In the genomic region with DNA sequence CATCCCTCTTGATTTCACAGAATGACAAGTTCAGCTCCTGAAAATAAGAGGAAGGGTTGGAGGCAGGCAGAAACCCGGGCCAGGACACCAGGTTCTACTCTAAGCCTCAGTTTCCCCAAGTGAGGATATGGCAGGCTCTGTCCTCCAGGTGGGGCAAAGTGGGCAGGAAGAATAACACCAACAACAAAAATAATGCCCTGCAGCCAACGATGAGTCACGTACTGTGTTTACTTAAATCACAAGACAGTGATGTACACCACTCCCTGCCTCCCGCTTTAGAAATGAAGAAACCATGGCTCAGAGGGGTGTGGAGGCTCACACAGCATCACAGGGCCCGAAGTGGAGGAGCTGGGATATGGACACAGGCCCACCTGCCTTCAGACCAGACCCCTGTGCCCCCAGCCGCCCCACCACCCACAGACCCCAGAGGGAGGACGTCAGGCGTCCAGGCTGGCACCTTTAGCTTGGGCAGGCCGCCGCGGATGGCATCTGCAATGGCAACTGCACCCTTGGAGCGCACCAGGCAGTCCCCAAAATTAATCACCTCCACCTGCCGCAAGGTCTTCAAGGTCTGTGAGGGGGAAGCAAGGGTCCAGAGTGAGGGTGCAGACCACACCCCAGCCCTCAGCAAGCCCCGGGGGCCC, we compare ENCODE assay signal across 14 cellular contexts. TPM values are rescaled to one million over a fixed set of nuclear protein-coding genes. Genes with fewer than 3 reads are reported as not detected.
DNase-seq lines count a peak whose midpoint lies in the region; ATAC-seq and TF ChIP-seq lines count a peak whose summit lies in the region.
"Had no signal": no experiment of that assay in that cellular context is flagged by ENCODE, and none has a peak within 500 bp of the region (broad histone marks: within the 10 kb centered on the region; RNA-seq: fewer than 3 reads in every experiment).

No MANE protein-coding gene starts in this region.

- CTCF ChIA-PET in MCF 10A (lab: Yijun Ruan, JAX) = interaction anchor here (0.6 to 1.6 kb wide), 3 partner anchors 13 to 47 kb away, joined by 3 to 6 read pairs (median 5); no protein-coding TSS in a partner anchor

- intact Hi-C loops in MCF 10A (cut with micrococcal nuclease) = loop anchor here (1.0 to 2.0 kb wide), 3 partner anchors 45 to 261 kb away; a partner anchor contains a TSS

- TF ChIP-seq CTCF in AG09319 (IDR thresholded peaks at IDR 0.05; ENCODE audit: low read depth, low read length) = peak; percentile 25
- TF ChIP-seq CTCF in MCF 10A (IDR thresholded peaks at IDR 0.05; ENCODE audit: unreplicated experiment) = peak; percentile 35

- POLR2A ChIA-PET in MCF 10A (lab: Yijun Ruan, JAX) = interaction anchor here (0.5 to 1.4 kb wide), 10 partner anchors 8 to 192 kb away, joined by 3 to 10 read pairs (median 3); a partner anchor contains a TSS

- peak overlapping the region; percentile 75 for H3K27ac Mint-ChIP-seq in MCF 10A (ENCODE audit: low read depth, unreplicated experiment)

- no peaks in the 10 kb centered on the region for H3K9me3 Mint-ChIP-seq in MCF 10A (ENCODE audit: unreplicated experiment)

- peaks cover 9% of the 10 kb centered on the region for H3K4me1 Mint-ChIP-seq in MCF 10A (ENCODE audit: insufficient read depth, unreplicated experiment)

- H3K4me3 Mint-ChIP-seq in MCF 10A (ENCODE audit: unreplicated experiment) = no peak overlapping the region

- peaks cover 93% of the 10 kb centered on the region for H3K36me3 Mint-ChIP-seq in MCF 10A (ENCODE audit: insufficient read depth, unreplicated experiment)

- DNase-seq in AG09319 (ENCODE audit: extremely low read depth, low read depth) (peak; percentile 47), HT1080 (ENCODE audit: low read depth) (peak; percentile 53), MCF 10A (ENCODE audit: unreplicated experiment) (peak; percentile 89), kidney tubule cell (ENCODE audit: low spot score) (peak; percentile 50), SHP77 treated with DMSO at 0.1 percent for 48 hours (lab: John Stamatoyannopoulos, UW) (no peak), NCI-H1436 treated with DMSO at 0.1 percent for 48 hours (lab: John Stamatoyannopoulos, UW) (no peak)
- DNase-seq in activated CD4-positive, alpha-beta T cell treated with anti-CD3 and anti-CD28 coated beads for 1 hour = no peak
- DNase-seq: activated CD8-positive, alpha-beta memory T cell treated with anti-CD3 and anti-CD28 coated beads for 24 hours; body of pancreas; DND-41; hypothalamus; testis had no signal

- no TSS peak for BruUV-seq in MCF 10A (replicated peaks; lab: Mats Ljungman, UMichigan)

- no peaks in the 10 kb centered on the region for H3K27me3 Mint-ChIP-seq in MCF 10A (ENCODE audit: insufficient read depth, unreplicated experiment)

- no peak for ATAC-seq in HG03175 (IDR thresholded peaks at IDR 0.05; ENCODE audit: unreplicated experiment)
- ATAC-seq: body of pancreas, SK-N-SH treated with all-trans-retinoic acid at 6 μM for 48 hours had no signal

RNA-seq across cellular contexts. Expression of a gene that starts 15.6 kb away (rescaled TPM):
- not detected in 2 replicates for total RNA-seq in HT1080 (2014; rRNA removed; shearing (Covaris generic))
- polyA plus RNA-seq in HT1080 (2015; cell fraction: cytosol; rRNA removed) = not detected in 2 replicates
- not detected in 2 replicates for polyA plus RNA-seq in HT1080 (2015; cell fraction: nucleus; rRNA removed)
- 0.51 and 0.52 TPM in 2 replicates for total RNA-seq in MCF 10A (2022)

RNA-seq across cellular contexts. Expression of a gene that starts 29.6 kb away (rescaled TPM):
- total RNA-seq in HT1080 (2014; rRNA removed; shearing (Covaris generic)) = 189 and 198 TPM in 2 replicates
- polyA plus RNA-seq in HT1080 (2015; cell fraction: cytosol; rRNA removed) = 116 and 127 TPM in 2 replicates
- polyA plus RNA-seq in HT1080 (2015; cell fraction: nucleus; rRNA removed) = 256 and 270 TPM in 2 replicates
- 84.7 and 117 TPM in 2 replicates for total RNA-seq in MCF 10A (2022)

RNA-seq across cellular contexts. Expression of a gene that starts 44.9 kb away (rescaled TPM):
- total RNA-seq in HT1080 (2014; rRNA removed; shearing (Covaris generic)) = 55.7 and 58.7 TPM in 2 replicates
- 38.4 and 40.3 TPM in 2 replicates for polyA plus RNA-seq in HT1080 (2015; cell fraction: cytosol; rRNA removed)
- polyA plus RNA-seq in HT1080 (2015; cell fraction: nucleus; rRNA removed) = 42.5 and 44.0 TPM in 2 replicates
- total RNA-seq in MCF 10A (2022) = 42.9 and 53.4 TPM in 2 replicates

RNA-seq across cellular contexts. Expression of a gene that starts 51.3 kb away (rescaled TPM):
- total RNA-seq in HT1080 (2014; rRNA removed; shearing (Covaris generic)) = 25.6 and 25.9 TPM in 2 replicates
- 15.9 and 17.0 TPM in 2 replicates for polyA plus RNA-seq in HT1080 (2015; cell fraction: cytosol; rRNA removed)
- 24.8 and 27.4 TPM in 2 replicates for polyA plus RNA-seq in HT1080 (2015; cell fraction: nucleus; rRNA removed)
- 28.7 and 30.0 TPM in 2 replicates for total RNA-seq in MCF 10A (2022)

Comparison
In these comparisons a context has a peak if more than half of its experiments do, and no peak if none do; other contexts are left out.
1. DNase-seq: peak in AG09319 (single experiment), HT1080 (single experiment), MCF 10A (single experiment) and kidney tubule cell (single experiment); none in activated CD4-positive, alpha-beta T cell treated with anti-CD3 and anti-CD28 coated beads for 1 hour (single experiment), SHP77 treated with DMSO at 0.1 percent for 48 hours (single experiment) and NCI-H1436 treated with DMSO at 0.1 percent for 48 hours (single experiment).